In the genomic region with DNA sequence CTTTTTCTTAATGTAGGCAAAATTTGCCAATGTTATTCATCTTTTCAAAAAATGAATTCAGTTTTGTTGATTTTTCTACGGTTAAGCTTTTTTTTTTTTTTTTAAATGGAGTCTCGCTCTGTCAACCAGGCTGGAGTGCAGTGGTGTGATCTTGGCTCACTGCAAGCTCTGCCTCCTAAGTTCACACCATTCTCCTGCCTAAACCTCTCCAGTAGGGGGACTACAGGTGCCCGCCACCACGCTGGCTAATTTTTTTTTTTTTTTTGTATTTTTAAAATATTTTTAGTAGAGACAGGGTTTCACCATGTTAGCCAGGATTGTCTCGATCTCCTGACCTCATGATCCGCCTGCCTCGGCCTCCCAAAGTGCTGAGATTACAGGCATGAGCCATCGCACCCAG, we compare ENCODE assay signal across 11 cellular contexts. TPM values are rescaled to one million over a fixed set of nuclear protein-coding genes. Genes with fewer than 3 reads are reported as not detected.
"Had no signal": no experiment of that assay in that cellular context is flagged by ENCODE, and none has a peak within 500 bp of the region (broad histone marks: within the 10 kb centered on the region; RNA-seq: fewer than 3 reads in every experiment).

No MANE protein-coding gene starts in this region.

RNA-seq across cellular contexts. Expression of a gene that starts 52.0 kb away (rescaled TPM):
- total RNA-seq: neural crest cell, occipital lobe, osteocyte, posterior vena cava, progenitor cell of endocrine pancreas, psoas muscle, renal cortical epithelial cell, right atrium auricular region, sciatic nerve, smooth muscle cell had no signal
- polyA plus RNA-seq: ovary, smooth muscle cell had no signal
